In the genomic region with DNA sequence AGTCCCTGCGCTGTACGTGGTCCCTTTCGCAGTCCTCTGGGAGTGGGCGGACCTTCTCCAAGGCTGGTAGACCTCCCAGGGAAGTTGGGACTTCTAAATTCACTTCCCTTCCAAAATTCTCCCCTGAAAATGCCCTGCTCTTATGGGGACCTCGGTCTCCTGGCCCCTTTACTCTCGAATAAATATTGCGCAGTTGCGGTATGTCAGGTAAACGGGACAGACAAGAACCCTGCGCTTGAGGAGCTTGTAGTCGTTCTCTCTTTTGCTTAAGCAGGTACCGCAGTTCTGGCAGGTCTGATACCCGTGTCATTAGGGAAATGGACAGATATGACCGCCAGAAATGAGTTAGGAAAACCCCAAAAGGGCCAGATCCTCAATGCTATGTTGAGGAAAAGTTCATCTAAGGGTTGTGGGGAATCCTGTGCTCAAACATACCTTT, we compare ENCODE assay signal across 8 cellular contexts. TPM values are rescaled to one million over a fixed set of nuclear protein-coding genes. Genes with fewer than 3 reads are reported as not detected.
DNase-seq lines count a peak whose midpoint lies in the region; ATAC-seq and TF ChIP-seq lines count a peak whose summit lies in the region.

No MANE protein-coding gene starts in this region.

- H3K27me3 ChIP-seq in tibial nerve: no peaks in the 10 kb centered on the region

- H3K9me3 Mint-ChIP-seq in activated T-cell treated with anti-CD3 and anti-CD28 coated beads, Interleukin-2, amount 50 U/mL, for 72 hours: no peaks in the 10 kb centered on the region
- no peaks in the 10 kb centered on the region for H3K9me3 Mint-ChIP-seq in activated CD4-positive, alpha-beta memory T cell treated with anti-CD3 and anti-CD28 coated beads, Interleukin-2, amount 10 ng/mL, durations not matched to agents 7 days and 5 days
- H3K9me3 Mint-ChIP-seq in immature natural killer cell: no peaks in the 10 kb centered on the region

- H3K27ac Mint-ChIP-seq in activated T-cell treated with anti-CD3 and anti-CD28 coated beads, Interleukin-2, amount 50 U/mL, for 72 hours: peak overlapping the region; percentile 89
- peak overlapping the region; percentile 84 for H3K27ac Mint-ChIP-seq in activated CD4-positive, alpha-beta memory T cell treated with anti-CD3 and anti-CD28 coated beads, Interleukin-2, amount 10 ng/mL, durations not matched to agents 7 days and 5 days
- H3K27ac Mint-ChIP-seq in immature natural killer cell: peak overlapping the region; percentile 94 to 97 (median 95)

- no peak for TF ChIP-seq POLR2A in tibial nerve (IDR thresholded peaks at IDR 0.05)

- H3K36me3 Mint-ChIP-seq in activated T-cell treated with anti-CD3 and anti-CD28 coated beads, Interleukin-2, amount 50 U/mL, for 72 hours (ENCODE audit: insufficient read depth in 2 of 2): peaks cover 14 to 27% of the 10 kb centered on the region in 2 donors
- H3K36me3 Mint-ChIP-seq in activated CD4-positive, alpha-beta memory T cell treated with anti-CD3 and anti-CD28 coated beads, Interleukin-2, amount 10 ng/mL, durations not matched to agents 7 days and 5 days (ENCODE audit: low read depth): peaks cover 47% of the 10 kb centered on the region
- no peaks in the 10 kb centered on the region for H3K36me3 Mint-ChIP-seq in immature natural killer cell

- POLR2A ChIA-PET in activated CD4-positive, alpha-beta memory T cell treated with anti-CD3 and anti-CD28 coated beads, Interleukin-2, amount 10 ng/mL, durations not matched to agents 7 days and 5 days (lab: Charles Lee): interaction anchor here (0.6 to 10.3 kb wide), 19 partner anchors 8 to 760 kb away, joined by 3 to 174 read pairs (median 4); a partner anchor contains a TSS

- no peak for TF ChIP-seq CTCF in tibial nerve (IDR thresholded peaks at IDR 0.05)

- no peak for DNase-seq in activated T-cell treated with anti-CD3 and anti-CD28 coated beads, Interleukin-2, amount 50 U/mL, for 72 hours
- no peak for DNase-seq in activated T-cell treated with anti-CD3 and anti-CD28 coated beads, Interleukin-2, amount 50 U/mL, for 1 hour
- no peak for DNase-seq in activated CD4-positive, alpha-beta memory T cell treated with anti-CD3 and anti-CD28 coated beads, Interleukin-2, amount 10 ng/mL, durations not matched to agents 7 days and 5 days
- DNase-seq in immature natural killer cell: no peak
- DNase-seq in tibial nerve (ENCODE audit: low spot score in 2 of 2): no peak
- no peak for DNase-seq in effector CD4-positive, alpha-beta T cell
- DNase-seq in NCI-H146 (lab: John Stamatoyannopoulos, UW): no peak
- no peak for DNase-seq in NCI-H2029 treated with DMSO at 0.1 percent for 48 hours (lab: John Stamatoyannopoulos, UW)

- CTCF ChIA-PET in activated CD4-positive, alpha-beta memory T cell treated with anti-CD3 and anti-CD28 coated beads, Interleukin-2, amount 10 ng/mL, durations not matched to agents 7 days and 5 days (lab: Charles Lee): interaction anchor here (1.0 to 3.0 kb wide), 3 partner anchors 10 to 45 kb away, joined by 3 to 31 read pairs (median 4); a partner anchor contains a TSS

- H3K36me3 ChIP-seq in tibial nerve: no peaks in the 10 kb centered on the region

- peak overlapping the region; percentile 90 to 91 for H3K4me3 Mint-ChIP-seq in activated T-cell treated with anti-CD3 and anti-CD28 coated beads, Interleukin-2, amount 50 U/mL, for 72 hours
- peak overlapping the region; percentile 91 for H3K4me3 Mint-ChIP-seq in activated CD4-positive, alpha-beta memory T cell treated with anti-CD3 and anti-CD28 coated beads, Interleukin-2, amount 10 ng/mL, durations not matched to agents 7 days and 5 days
- peak overlapping the region; percentile 93 to 97 (median 95) for H3K4me3 Mint-ChIP-seq in immature natural killer cell

- no peak for TF ChIP-seq EP300 in tibial nerve (IDR thresholded peaks at IDR 0.05)

- no peak for ATAC-seq in activated T-cell treated with anti-CD3 and anti-CD28 coated beads, Interleukin-2, amount 50 U/mL, for 72 hours (replicated peaks in 1 of 2)

- H3K27me3 Mint-ChIP-seq in activated T-cell treated with anti-CD3 and anti-CD28 coated beads, Interleukin-2, amount 50 U/mL, for 72 hours (ENCODE audit: low read depth): no peaks in the 10 kb centered on the region
- H3K27me3 Mint-ChIP-seq in activated CD4-positive, alpha-beta memory T cell treated with anti-CD3 and anti-CD28 coated beads, Interleukin-2, amount 10 ng/mL, durations not matched to agents 7 days and 5 days: peaks cover 3% of the 10 kb centered on the region
- peaks cover 0 to 11% (median 2%) of the 10 kb centered on the region in 3 donors for H3K27me3 Mint-ChIP-seq in immature natural killer cell (ENCODE audit: low read depth in 3 of 3)

- no peaks in the 10 kb centered on the region for H3K9me3 ChIP-seq in tibial nerve

- peak overlapping the region in 3 of 4 donors; percentile 33 to 95 (median 90) for H3K27ac ChIP-seq in tibial nerve

- WGBS in tibial nerve, 2 donors: 1 to 2% methylated on average over 14 of the region's 14 CpGs

- peak overlapping the region in 3 of 4 donors; percentile 45 to 66 (median 59) for H3K4me3 ChIP-seq in tibial nerve

- H3K4me1 ChIP-seq in tibial nerve: peaks cover 0 to 9% (median 3%) of the 10 kb centered on the region in 4 donors

- peaks cover 45% of the 10 kb centered on the region for H3K4me1 Mint-ChIP-seq in activated T-cell treated with anti-CD3 and anti-CD28 coated beads, Interleukin-2, amount 50 U/mL, for 72 hours (ENCODE audit: low read depth)
- H3K4me1 Mint-ChIP-seq in activated CD4-positive, alpha-beta memory T cell treated with anti-CD3 and anti-CD28 coated beads, Interleukin-2, amount 10 ng/mL, durations not matched to agents 7 days and 5 days: peaks cover 49% of the 10 kb centered on the region
- peaks cover 17 to 20% of the 10 kb centered on the region in 2 donors for H3K4me1 Mint-ChIP-seq in immature natural killer cell

RNA-seq across cellular contexts. Expression of a gene that starts 0.6 kb away (rescaled TPM):
- total RNA-seq in activated T-cell treated with anti-CD3 and anti-CD28 coated beads, Interleukin-2, amount 50 U/mL, for 72 hours: 100 to 1,000 TPM; 134 to 147 TPM
- 100 to 1,000 TPM; 105 to 106 TPM for total RNA-seq in activated CD4-positive, alpha-beta memory T cell treated with anti-CD3 and anti-CD28 coated beads, Interleukin-2, amount 10 ng/mL, durations not matched to agents 7 days and 5 days
- 1 to 10 TPM in 1 of 3 donors, under 1 TPM in 1, not detected in 1; 0.51 to 1.1 TPM for polyA plus RNA-seq in immature natural killer cell
- total RNA-seq in tibial nerve: 1 to 10 TPM in 2 of 4 donors, under 1 TPM in 1, not detected in 1; 0.63 to 3.3 (median 2.7) TPM

RNA-seq across cellular contexts. Expression of a gene that starts 9.2 kb away (rescaled TPM):
- not detected for total RNA-seq in activated T-cell treated with anti-CD3 and anti-CD28 coated beads, Interleukin-2, amount 50 U/mL, for 72 hours
- not detected for total RNA-seq in activated CD4-positive, alpha-beta memory T cell treated with anti-CD3 and anti-CD28 coated beads, Interleukin-2, amount 10 ng/mL, durations not matched to agents 7 days and 5 days
- polyA plus RNA-seq in immature natural killer cell: not detected
- not detected for total RNA-seq in tibial nerve

RNA-seq across cellular contexts. Expression of a gene that starts 35.1 kb away (rescaled TPM):
- total RNA-seq in activated T-cell treated with anti-CD3 and anti-CD28 coated beads, Interleukin-2, amount 50 U/mL, for 72 hours: 1,000 to 10,000 TPM; 2,862 to 3,010 TPM
- 1,000 to 10,000 TPM; 1,610 to 1,658 TPM for total RNA-seq in activated CD4-positive, alpha-beta memory T cell treated with anti-CD3 and anti-CD28 coated beads, Interleukin-2, amount 10 ng/mL, durations not matched to agents 7 days and 5 days
- polyA plus RNA-seq in immature natural killer cell: 100 to 1,000 TPM; 412 to 772 (median 474) TPM
- total RNA-seq in tibial nerve: 1,000 to 10,000 TPM; 2,048 to 2,345 (median 2,235) TPM

RNA-seq across cellular contexts. Expression of a gene that starts 47.8 kb away (rescaled TPM):
- 1 to 10 TPM; 2.5 to 2.6 TPM for total RNA-seq in activated T-cell treated with anti-CD3 and anti-CD28 coated beads, Interleukin-2, amount 50 U/mL, for 72 hours
- total RNA-seq in activated CD4-positive, alpha-beta memory T cell treated with anti-CD3 and anti-CD28 coated beads, Interleukin-2, amount 10 ng/mL, durations not matched to agents 7 days and 5 days: 1 to 10 TPM; 1.0 to 1.3 TPM
- polyA plus RNA-seq in immature natural killer cell: under 1 TPM in 1 of 3 donors, not detected in 2; 0.37 TPM
- under 1 TPM in 2 of 4 donors, not detected in 2; 0.21 to 0.98 TPM for total RNA-seq in tibial nerve

RNA-seq across cellular contexts. Expression of a gene that starts 60.0 kb away (rescaled TPM):
- total RNA-seq in activated T-cell treated with anti-CD3 and anti-CD28 coated beads, Interleukin-2, amount 50 U/mL, for 72 hours: 10 to 100 TPM; 53.4 to 60.7 TPM
- 10 to 100 TPM; 62.8 to 63.5 TPM for total RNA-seq in activated CD4-positive, alpha-beta memory T cell treated with anti-CD3 and anti-CD28 coated beads, Interleukin-2, amount 10 ng/mL, durations not matched to agents 7 days and 5 days
- polyA plus RNA-seq in immature natural killer cell: 1 to 10 TPM; 2.1 to 5.0 (median 2.1) TPM
- total RNA-seq in tibial nerve: 10 to 100 TPM; 10.6 to 29.3 (median 26.3) TPM

Comparison
In these comparisons a context has a peak if more than half of its experiments do, and no peak if none do; other contexts are left out.
1. RNA of a gene that starts 0.6 kb away (total RNA-seq): 134 to 147 TPM in activated T-cell treated with anti-CD3 and anti-CD28 coated beads, Interleukin-2, amount 50 U/mL, for 72 hours and 105 to 106 TPM in activated CD4-positive, alpha-beta memory T cell treated with anti-CD3 and anti-CD28 coated beads, Interleukin-2, amount 10 ng/mL, durations not matched to agents 7 days and 5 days; 0.63 to 3.3 TPM in tibial nerve; every median in the first group is over 10 times any median in the second.
2. Peak in every context shown above with its lines, with median percentiles within 50 percentile points of each other: H3K27ac Mint-ChIP-seq and H3K4me3 Mint-ChIP-seq.